In the genomic region with DNA sequence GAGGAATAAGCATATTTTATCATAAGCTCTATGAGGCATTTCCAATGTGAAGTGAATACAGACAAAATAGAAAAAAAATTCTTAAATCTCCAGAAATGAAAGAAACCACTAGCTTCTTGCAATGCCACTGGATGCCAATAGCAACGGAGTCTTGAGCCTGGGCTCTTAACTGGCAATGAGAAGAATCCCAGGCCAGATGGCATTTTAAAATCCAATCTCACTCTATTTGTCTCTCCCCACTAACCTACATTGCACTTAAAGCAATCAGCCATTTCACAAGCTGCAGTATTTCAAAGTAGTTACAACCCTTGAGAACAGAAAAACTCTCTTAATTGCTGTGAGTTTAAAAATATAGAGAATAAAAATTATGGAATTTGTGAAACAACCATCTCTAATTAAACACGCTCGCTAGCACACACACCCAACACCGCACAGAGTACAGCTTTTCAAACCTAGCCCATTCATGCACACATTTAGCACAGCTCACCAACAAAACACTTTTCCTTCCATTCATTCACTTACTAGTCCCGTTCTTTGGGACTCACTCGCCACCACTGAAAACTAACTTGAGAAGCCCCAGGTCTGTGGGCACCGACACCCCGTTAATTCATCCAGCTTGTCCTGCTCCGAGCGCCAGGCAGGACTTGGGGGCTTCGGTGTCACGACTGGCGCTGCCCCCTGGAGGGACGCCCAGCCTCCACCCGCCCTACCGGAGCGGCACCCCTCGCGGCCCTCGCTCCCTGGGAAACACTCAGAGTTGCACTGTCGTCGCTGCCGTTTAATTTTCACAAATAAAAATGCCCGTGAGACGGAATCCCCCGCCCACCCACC, we compare ENCODE assay signal across 8 cellular contexts. TPM values are rescaled to one million over a fixed set of nuclear protein-coding genes. Genes with fewer than 3 reads are reported as not detected.
A peak's percentile ranks its signal among the peaks of the same experiment; 100 is the strongest.
DNase-seq lines count a peak whose midpoint lies in the region; ATAC-seq and TF ChIP-seq lines count a peak whose summit lies in the region.

No MANE protein-coding gene starts in this region.

- peaks cover 62% of the 10 kb centered on the region for H3K27me3 Mint-ChIP-seq in CD4-positive, alpha-beta T cell
- H3K27me3 Mint-ChIP-seq in activated CD4-positive, alpha-beta memory T cell treated with anti-CD3 and anti-CD28 coated beads for 36 hours: peaks cover 44% of the 10 kb centered on the region

- H3K4me1 Mint-ChIP-seq in CD4-positive, alpha-beta T cell (ENCODE audit: low read depth): no peaks in the 10 kb centered on the region
- H3K4me1 Mint-ChIP-seq in activated CD4-positive, alpha-beta memory T cell treated with anti-CD3 and anti-CD28 coated beads for 36 hours (ENCODE audit: low read depth): peaks cover 4% of the 10 kb centered on the region

- no peaks in the 10 kb centered on the region for H3K9me3 Mint-ChIP-seq in CD4-positive, alpha-beta T cell
- no peaks in the 10 kb centered on the region for H3K9me3 Mint-ChIP-seq in activated CD4-positive, alpha-beta memory T cell treated with anti-CD3 and anti-CD28 coated beads for 36 hours

- ATAC-seq in CD4-positive, alpha-beta T cell (ENCODE audit: poor library complexity): no peak
- ATAC-seq in HG02943 (IDR thresholded peaks at IDR 0.05; ENCODE audit: low read depth, unreplicated experiment): peak; percentile 15

- no peak overlapping the region for H3K27ac Mint-ChIP-seq in CD4-positive, alpha-beta T cell
- no peak overlapping the region for H3K27ac Mint-ChIP-seq in activated CD4-positive, alpha-beta memory T cell treated with anti-CD3 and anti-CD28 coated beads for 36 hours

- no peaks in the 10 kb centered on the region for H3K9me3 ChIP-seq in CD4-positive, alpha-beta T cell (ENCODE audit: control insufficient read depth, low read length)
- H3K9me3 ChIP-seq in cardiac muscle cell (ENCODE audit: low read depth): no peaks in the 10 kb centered on the region

- POLR2A ChIA-PET in CD4-positive, alpha-beta T cell (lab: Charles Lee): no interaction called here
- POLR2A ChIA-PET in activated CD4-positive, alpha-beta memory T cell treated with anti-CD3 and anti-CD28 coated beads for 36 hours (lab: Charles Lee): no interaction called here

- no peaks in the 10 kb centered on the region for H3K4me1 ChIP-seq in cardiac muscle cell (ENCODE audit: low read depth)

- no peak for TF ChIP-seq CTCF in CD4-positive, alpha-beta T cell (IDR thresholded peaks at IDR 0.05)
- TF ChIP-seq CTCF in cardiac muscle cell (IDR thresholded peaks at IDR 0.05; ENCODE audit: low read depth, low read length): no peak

- H3K4me3 ChIP-seq in cardiac muscle cell: peak overlapping the region; percentile 77

- H3K27ac ChIP-seq in CD4-positive, alpha-beta T cell (ENCODE audit: low read depth, low read length): no peak overlapping the region
- no peak overlapping the region for H3K27ac ChIP-seq in cardiac muscle cell

- H3K36me3 Mint-ChIP-seq in CD4-positive, alpha-beta T cell (ENCODE audit: low read depth): no peaks in the 10 kb centered on the region
- no peaks in the 10 kb centered on the region for H3K36me3 Mint-ChIP-seq in activated CD4-positive, alpha-beta memory T cell treated with anti-CD3 and anti-CD28 coated beads for 36 hours

- no peaks in the 10 kb centered on the region for H3K36me3 ChIP-seq in cardiac muscle cell

- CTCF ChIA-PET in CD4-positive, alpha-beta T cell (lab: Charles Lee): no interaction called here
- CTCF ChIA-PET in activated CD4-positive, alpha-beta memory T cell treated with anti-CD3 and anti-CD28 coated beads for 36 hours (lab: Charles Lee): interaction anchor here (1.2 kb wide), 1 partner anchor 117 kb away, joined by 3 read pairs; the partner anchor contains the start of gene CCN1

- intact Hi-C loops in CD4-positive, alpha-beta T cell (cut with DNase I, micrococcal nuclease): no loop called here
- intact Hi-C loops in activated CD4-positive, alpha-beta memory T cell treated with anti-CD3 and anti-CD28 coated beads for 36 hours (cut with micrococcal nuclease): loop anchor here (5.0 to 10.0 kb wide), 2 partner anchors 118 to 149 kb away; partner anchors contain the start of gene CCN1

- peak overlapping the region; percentile 0 for H3K4me3 Mint-ChIP-seq in CD4-positive, alpha-beta T cell
- peak overlapping the region; percentile 0 for H3K4me3 Mint-ChIP-seq in activated CD4-positive, alpha-beta memory T cell treated with anti-CD3 and anti-CD28 coated beads for 36 hours

- peaks cover 53% of the 10 kb centered on the region for H3K27me3 ChIP-seq in CD4-positive, alpha-beta T cell (ENCODE audit: control insufficient read depth, insufficient read depth, low read length)
- H3K27me3 ChIP-seq in cardiac muscle cell: peaks cover 49% of the 10 kb centered on the region

- DNase-seq in CD4-positive, alpha-beta T cell: no peak
- DNase-seq in activated CD4-positive, alpha-beta memory T cell treated with anti-CD3 and anti-CD28 coated beads for 36 hours: no peak
- DNase-seq in cardiac muscle cell (ENCODE audit: low read depth in 1 of 2, low spot score in 1 of 2): peak in 1 of 2 donors; percentile 33
- DNase-seq in pons (ENCODE audit: low spot score): peak; percentile 31
- no peak for DNase-seq in NCI-H1436 (lab: John Stamatoyannopoulos, UW)
- no peak for DNase-seq in central memory CD4-positive, alpha-beta T cell
- no peak for DNase-seq in foreskin melanocyte

RNA-seq across cellular contexts. Expression of gene DDAH1, which starts 1.1 kb away (rescaled TPM):
- not detected for total RNA-seq in CD4-positive, alpha-beta T cell
- not detected for total RNA-seq in activated CD4-positive, alpha-beta memory T cell treated with anti-CD3 and anti-CD28 coated beads for 36 hours
- total RNA-seq in cardiac muscle cell: 14.0 and 15.5 TPM in 2 replicates
- polyA plus RNA-seq in cardiac muscle cell: 8.3 and 9.1 TPM in 2 replicates

Comparison
In these comparisons a context has a peak if more than half of its experiments do, and no peak if none do; other contexts are left out.
1. RNA of gene DDAH1, which starts 1.1 kb away (total RNA-seq): 14.0 to 15.5 TPM in cardiac muscle cell; not detected in activated CD4-positive, alpha-beta memory T cell treated with anti-CD3 and anti-CD28 coated beads for 36 hours and not detected in CD4-positive, alpha-beta T cell; every median in the first group is over 10 times any median in the second.